Comparison of ENCODE assay signal across 18 cellular contexts in the genomic region with DNA sequence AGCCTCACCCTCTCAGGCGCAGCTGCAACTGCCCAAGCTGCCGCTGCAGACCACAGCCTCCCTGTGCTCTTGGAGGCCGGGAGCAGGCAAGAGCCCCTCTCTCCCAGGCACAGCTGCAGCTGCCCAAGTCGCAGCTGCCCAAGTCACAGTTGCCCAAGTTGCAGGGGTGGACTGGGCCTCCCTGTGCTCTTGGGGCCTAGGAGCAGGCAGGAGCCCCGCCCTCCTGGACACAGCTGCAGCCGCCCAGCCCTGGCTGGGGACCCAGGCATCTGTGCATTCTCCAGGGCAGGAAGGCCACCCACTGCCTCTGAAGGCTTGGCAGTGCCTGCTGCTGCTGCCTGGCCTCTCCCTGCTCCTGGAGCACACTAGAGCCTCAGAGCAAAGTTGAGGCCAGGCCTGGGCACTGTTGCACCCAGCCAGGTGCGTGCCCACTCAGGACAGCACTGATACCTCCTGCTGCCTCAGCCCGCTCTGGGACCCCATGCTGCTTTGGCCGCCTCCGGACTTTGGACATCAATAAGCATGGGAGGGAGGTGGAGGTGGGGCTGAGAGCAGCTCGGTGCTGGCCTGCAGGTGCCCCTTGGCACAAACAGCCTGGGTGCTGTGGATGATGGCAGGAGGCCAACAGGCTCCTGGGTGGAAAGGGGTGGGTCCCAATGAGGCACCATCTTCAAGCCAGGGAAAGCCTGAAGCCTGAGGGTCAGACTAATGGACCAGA.
"Had no signal": no experiment of that assay in that cellular context is flagged by ENCODE, and none has a peak within 500 bp of the region (broad histone marks: within the 10 kb centered on the region; RNA-seq: fewer than 3 reads in every experiment).

No MANE protein-coding gene starts in this region.

- H3K27me3 ChIP-seq: dorsolateral prefrontal cortex, neural progenitor cell, pancreas had no signal

- H3K36me3 ChIP-seq: neural progenitor cell, pancreas, thoracic aorta had no signal

- H3K4me3 ChIP-seq: dorsolateral prefrontal cortex, neural progenitor cell, pancreas, thoracic aorta had no signal

- H3K4me1 Mint-ChIP-seq: activated CD4-positive, alpha-beta T cell treated with anti-CD3 and anti-CD28 coated beads for 36 hours; activated naive CD8-positive, alpha-beta T cell treated with anti-CD3 and anti-CD28 coated beads for 36 hours; naive thymus-derived CD4-positive, alpha-beta T cell had no signal

- H3K4me1 ChIP-seq: neural progenitor cell, pancreas had no signal

- H3K9me3 Mint-ChIP-seq: activated T-helper 1 cell treated with anti-CD3 and anti-CD28 coated beads, Interleukin-12 subunit alpha, Interleukin-12 subunit beta, Interleukin-2, Interleukin-4 antibody, amounts not matched to agents 30 ng/mL and 10 ng/mL and 1 ng/mL, durations not matched to agents 14 hours and 24 hours and 36 hours; T-helper 2 cell treated with Interferon-gamma antibody and Interleukin-4, amounts not matched to agents 5 μg/mL and 100 μg/mL, for 36 hours had no signal

- ATAC-seq: activated CD4-positive, alpha-beta T cell treated with anti-CD3 and anti-CD28 coated beads for 36 hours; naive thymus-derived CD4-positive, alpha-beta T cell; pancreas had no signal

- H3K4me3 Mint-ChIP-seq: activated CD4-positive, alpha-beta T cell treated with anti-CD3 and anti-CD28 coated beads for 36 hours; activated naive CD8-positive, alpha-beta T cell treated with anti-CD3 and anti-CD28 coated beads for 36 hours; activated T-helper 1 cell treated with anti-CD3 and anti-CD28 coated beads, Interleukin-12 subunit alpha, Interleukin-12 subunit beta, Interleukin-2, Interleukin-4 antibody, amounts not matched to agents 30 ng/mL and 10 ng/mL and 1 ng/mL, durations not matched to agents 14 hours and 24 hours and 36 hours; naive thymus-derived CD4-positive, alpha-beta T cell; neural progenitor cell; T-helper 2 cell treated with Interferon-gamma antibody and Interleukin-4, amounts not matched to agents 5 μg/mL and 100 μg/mL, for 36 hours had no signal

- H2AFZ ChIP-seq: neural progenitor cell had no signal

- H3K9me3 ChIP-seq: pancreas, thoracic aorta had no signal

- H3K27ac Mint-ChIP-seq: activated CD4-positive, alpha-beta T cell treated with anti-CD3 and anti-CD28 coated beads for 36 hours; activated naive CD8-positive, alpha-beta T cell treated with anti-CD3 and anti-CD28 coated beads for 36 hours; activated T-helper 1 cell treated with anti-CD3 and anti-CD28 coated beads, Interleukin-12 subunit alpha, Interleukin-12 subunit beta, Interleukin-2, Interleukin-4 antibody, amounts not matched to agents 30 ng/mL and 10 ng/mL and 1 ng/mL, durations not matched to agents 14 hours and 24 hours and 36 hours; naive thymus-derived CD4-positive, alpha-beta T cell; neural progenitor cell; T-helper 2 cell treated with Interferon-gamma antibody and Interleukin-4, amounts not matched to agents 5 μg/mL and 100 μg/mL, for 36 hours had no signal

- H3K9ac ChIP-seq: neural progenitor cell had no signal

- H3K27ac ChIP-seq: dorsolateral prefrontal cortex, neural progenitor cell, pancreas, thoracic aorta had no signal

- H3K36me3 Mint-ChIP-seq: activated naive CD8-positive, alpha-beta T cell treated with anti-CD3 and anti-CD28 coated beads for 36 hours; naive thymus-derived CD4-positive, alpha-beta T cell had no signal

- H3K4me2 ChIP-seq: neural progenitor cell had no signal

- DNase-seq: activated CD4-positive, alpha-beta T cell treated with anti-CD3 and anti-CD28 coated beads for 36 hours; activated CD4-positive, alpha-beta T cell treated with anti-CD3 and anti-CD28 coated beads, Interleukin-2, amount 50 U/mL, for 48 hours; activated naive CD8-positive, alpha-beta T cell treated with anti-CD3 and anti-CD28 coated beads for 36 hours; amniotic stem cell; dorsolateral prefrontal cortex; foreskin melanocyte; glutamatergic neuron; hippocampal formation; mammary epithelial cell; midbrain; naive thymus-derived CD4-positive, alpha-beta T cell; stimulated activated CD4-positive, alpha-beta T cell treated with anti-CD3 and anti-CD28 coated beads, Interleukin-15, amount 100 ng/mL, for 24 hours; stimulated activated CD4-positive, alpha-beta T cell treated with anti-CD3 and anti-CD28 coated beads, Interleukin-2, amount 100 ng/mL, for 48 hours had no signal
